13 cellular contexts compared by ENCODE assay signal in the genomic region with DNA sequence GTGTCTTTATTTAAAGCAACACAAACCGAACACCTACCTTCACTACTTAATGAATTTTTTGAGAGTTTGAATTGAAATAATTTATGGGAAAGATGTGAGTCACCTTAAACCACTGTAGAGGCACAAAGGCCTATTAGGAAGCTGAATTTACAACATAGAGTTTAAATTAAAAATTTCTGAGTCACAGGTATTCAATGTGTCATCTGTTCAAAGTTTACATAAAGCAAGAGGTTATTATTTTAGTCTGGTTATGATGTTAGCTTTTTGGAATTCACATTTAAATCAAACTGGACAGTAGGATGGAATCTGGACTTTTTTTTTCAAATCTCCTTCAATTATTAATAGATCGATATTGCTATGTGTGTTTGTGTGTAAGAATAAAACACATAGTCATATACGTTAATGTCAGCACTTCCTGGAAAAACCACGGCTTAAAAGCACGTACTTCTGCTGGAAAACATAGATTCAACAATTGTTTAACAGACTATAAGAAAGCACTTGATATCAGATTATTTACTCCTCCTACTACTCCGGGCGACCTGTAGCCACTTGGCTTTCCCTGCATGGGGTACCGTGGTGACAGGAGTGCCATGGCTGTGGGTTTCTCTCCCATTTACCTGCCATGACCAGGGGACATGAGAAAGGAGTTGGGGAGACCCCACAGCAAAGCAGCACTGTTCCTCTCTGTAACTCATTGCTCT.
DNase-seq lines count a peak whose midpoint lies in the region; ATAC-seq, FAIRE-seq and TF ChIP-seq lines count a peak whose summit lies in the region.
"Had no signal": no experiment of that assay in that cellular context is flagged by ENCODE, and none has a peak within 500 bp of the region (broad histone marks: within the 10 kb centered on the region; RNA-seq: fewer than 3 reads in every experiment).

No MANE protein-coding gene starts in this region.

- no peak for FAIRE-seq in H1 (lab: Jason Lieb, UNC)

- no peak overlapping the region for H2AK5ac ChIP-seq in H1 (ENCODE audit: low read depth, low read length)

- CTCF ChIA-PET in PC-3 (lab: Charles Lee) = interaction anchor here (0.7 to 1.2 kb wide), 2 partner anchors 23 to 382 kb away, joined by 3 to 4 read pairs; no protein-coding TSS in a partner anchor
- CTCF ChIA-PET in H1 (lab: Charles Lee; ENCODE audit: partially characterized antibody) = interaction anchor here (0.6 to 2.9 kb wide), 71 partner anchors 7 to 990 kb away, joined by 3 to 17 read pairs (median 4); no protein-coding TSS in a partner anchor

- POLR2A ChIA-PET in PC-3 (lab: Charles Lee; ENCODE audit: unreplicated experiment) (no interaction called here), H1 (lab: Charles Lee; ENCODE audit: partially characterized antibody) (no interaction called here)

- H4K20me1 ChIP-seq in PC-3 (ENCODE audit: low read length) = no peaks in the 10 kb centered on the region
- no peaks in the 10 kb centered on the region for H4K20me1 ChIP-seq in H1 (replicated peaks in 1 of 2; ENCODE audit: control insufficient read depth in 1 of 2, insufficient read depth in 2 of 2, low read length in 2 of 2)

- no peak overlapping the region for H3K14ac ChIP-seq in H1 (ENCODE audit: insufficient read length)

- peak; percentile 88 for DNase-seq in EH (ENCODE audit: low read depth)
- peak; percentile 97 for DNase-seq in PC-3
- no peak for DNase-seq in H1 (ENCODE audit: low read depth in 1 of 2, low spot score in 2 of 2)
- peak; percentile 62 for DNase-seq in non-pigmented ciliary epithelial cell (ENCODE audit: low read depth)
- DNase-seq in DMS153 (lab: John Stamatoyannopoulos, UW) = no peak
- no peak for DNase-seq in middle frontal gyrus (ENCODE audit: extremely low spot score, low spot score)
- DNase-seq in upper lobe of left lung = no peak
- DNase-seq in NCI-H748 treated with DMSO at 0.1 percent for 48 hours (lab: John Stamatoyannopoulos, UW) = no peak
- DNase-seq: CD4-positive, alpha-beta memory T cell; heart right ventricle; NCI-H345; Right ventricle myocardium superior had no signal

- no peak overlapping the region for H4K91ac ChIP-seq in H1 (replicated peaks; ENCODE audit: insufficient read length, low read length)

- no peak overlapping the region for H2BK20ac ChIP-seq in H1 (ENCODE audit: low read length)

- TF ChIP-seq RAD21 in H1 (IDR thresholded peaks at IDR 0.05 in 1 of 2, conservative IDR thresholded peaks at IDR 0.05 in 1 of 2; ENCODE audit: low read depth in 2 of 2, low read length in 2 of 2) = no peak

- no peak overlapping the region for H2BK15ac ChIP-seq in H1 (ENCODE audit: low read length)

- H3K9me3 ChIP-seq in PC-3 (ENCODE audit: low read length) (no peaks in the 10 kb centered on the region), H1 (ENCODE audit: insufficient read depth in 2 of 2, low read depth in 1 of 2, low read length in 1 of 2) (no peaks in the 10 kb centered on the region), upper lobe of left lung (no peaks in the 10 kb centered on the region)

- H3K4ac ChIP-seq in H1 (replicated peaks; ENCODE audit: insufficient read length, low read depth, low read length) = no peak overlapping the region

- H3K36me3 ChIP-seq in PC-3 (ENCODE audit: low read depth, low read length) (no peaks in the 10 kb centered on the region), H1 (ENCODE audit: control insufficient read depth in 2 of 4, insufficient read depth in 4 of 4, low read length in 3 of 4) (no peaks in the 10 kb centered on the region), upper lobe of left lung (no peaks in the 10 kb centered on the region)
- H3K36me3 ChIP-seq: heart right ventricle had no signal

- H3K56ac ChIP-seq in H1 (replicated peaks; ENCODE audit: insufficient read length, low read depth, low read length) = no peak overlapping the region

- no peak overlapping the region for H2BK120ac ChIP-seq in H1 (replicated peaks; ENCODE audit: low read depth, low read length)

- H3K27me3 ChIP-seq in PC-3 (ENCODE audit: low read length) (no peaks in the 10 kb centered on the region), H1 (replicated peaks in 1 of 4; ENCODE audit: control insufficient read depth in 3 of 4, extremely low read depth in 1 of 4, insufficient read depth in 3 of 4, low read length in 3 of 4) (no peaks in the 10 kb centered on the region), upper lobe of left lung (no peaks in the 10 kb centered on the region)
- H3K27me3 ChIP-seq: heart right ventricle had no signal

- TF ChIP-seq POLR2A in H1 (IDR thresholded peaks at IDR 0.05; ENCODE audit: control extremely low read depth in 1 of 2, low read depth in 2 of 2, low read length in 2 of 2) (no peak), upper lobe of left lung (IDR thresholded peaks at IDR 0.05) (no peak)

- H3K4me1 ChIP-seq in PC-3 (ENCODE audit: insufficient read depth, low read length) (peaks cover 48% of the 10 kb centered on the region), H1 (replicated peaks in 1 of 4; ENCODE audit: control insufficient read depth in 3 of 4, insufficient read depth in 4 of 4, low read length in 3 of 4) (no peaks in the 10 kb centered on the region), upper lobe of left lung (no peaks in the 10 kb centered on the region)
- H3K4me1 ChIP-seq: heart right ventricle had no signal

- TF ChIP-seq CTCF in PC-3 (conservative IDR thresholded peaks at IDR 0.05; ENCODE audit: low read depth, low read length) = no peak
- TF ChIP-seq CTCF in H1 (IDR thresholded peaks at IDR 0.05; ENCODE audit: control extremely low read depth in 1 of 3, insufficient read depth in 1 of 3, low read depth in 1 of 3, low read length in 3 of 3) = no peak
- TF ChIP-seq CTCF in upper lobe of left lung (IDR thresholded peaks at IDR 0.05) = no peak

- H3K23me2 ChIP-seq in H1 (ENCODE audit: low read depth, low read length) = no peaks in the 10 kb centered on the region

- H3K27ac ChIP-seq in PC-3 (ENCODE audit: low read length) = peak overlapping the region; percentile 95
- H3K27ac ChIP-seq in H1 (ENCODE audit: low read depth, low read length) = no peak overlapping the region
- no peak overlapping the region for H3K27ac ChIP-seq in upper lobe of left lung
- H3K27ac ChIP-seq: heart right ventricle, HL-60 had no signal

- no peak overlapping the region for H3K23ac ChIP-seq in H1 (ENCODE audit: insufficient read length)

- peak; percentile 80 for ATAC-seq in PC-3
- ATAC-seq in upper lobe of left lung (ENCODE audit: low FRiP score in 2 of 2) = no peak
- ATAC-seq: heart right ventricle had no signal

- H2BK5ac ChIP-seq in H1 (ENCODE audit: low read depth, low read length) = no peak overlapping the region

- peaks cover 13% of the 10 kb centered on the region for H3F3A ChIP-seq in PC-3 (ENCODE audit: low read length, unreplicated experiment)

- intact Hi-C loops in PC-3 (cut with micrococcal nuclease) = loop anchor here (1.0 to 10.0 kb wide), 2 partner anchors 58 to 87 kb away; no protein-coding TSS in a partner anchor

- H3K9ac ChIP-seq in PC-3 (ENCODE audit: low read length) = peak overlapping the region; percentile 79
- H3K9ac ChIP-seq in H1 (replicated peaks in 1 of 4; ENCODE audit: extremely low read depth in 1 of 4, low read depth in 3 of 4, low read length in 3 of 4) = no peak overlapping the region

- no peak for TF ChIP-seq EP300 in H1 (IDR thresholded peaks at IDR 0.05; ENCODE audit: borderline replicate concordance in 1 of 2, low read depth in 2 of 2, low read length in 2 of 2)
- no peak for TF ChIP-seq EP300 in upper lobe of left lung (IDR thresholded peaks at IDR 0.05)

- WGBS in H1 (ENCODE audit: extremely low coverage in 1 of 2, insufficient coverage in 1 of 2, insufficient read length in 1 of 2, insufficient replicate concordance in 2 of 2, low coverage in 1 of 2, low lambda C conversion rate in 2 of 2, missing lambda C conversion rate in 1 of 2), 2 experiments = 89% methylated on average over 8 of the region's 8 CpGs; no CpG with 5 or more reads in 1 of the 2 experiments
- WGBS in upper lobe of left lung, 2 donors = 69 to 85% methylated on average over 8 of the region's 8 CpGs

- no peak overlapping the region for H4K5ac ChIP-seq in H1 (ENCODE audit: insufficient read length, low read depth, low read length)

- H3K79me2 ChIP-seq in PC-3 (ENCODE audit: low read length) (no peaks in the 10 kb centered on the region), H1 (ENCODE audit: control insufficient read depth in 1 of 2, insufficient read depth in 2 of 2, low read length in 2 of 2) (no peaks in the 10 kb centered on the region)

- H3K9me2 ChIP-seq in PC-3 (replicated peaks; ENCODE audit: low read length) = no peaks in the 10 kb centered on the region

- no peak overlapping the region for H3K18ac ChIP-seq in H1 (ENCODE audit: extremely low read depth, low read length)

- no peak overlapping the region for H4K8ac ChIP-seq in H1 (ENCODE audit: extremely low read depth, insufficient read depth, low read length)

- H3K4me3 ChIP-seq in PC-3 (ENCODE audit: low read length) (peak overlapping the region; percentile 48), H1 (ENCODE audit: extremely low read depth in 1 of 4, insufficient read depth in 2 of 4, low read depth in 3 of 4, low read length in 4 of 4) (no peak overlapping the region), upper lobe of left lung (no peak overlapping the region)
- H3K4me3 ChIP-seq: heart right ventricle had no signal

- no peak overlapping the region for H2BK12ac ChIP-seq in H1 (ENCODE audit: low read depth, low read length)

- no peaks in the 10 kb centered on the region for H3K79me1 ChIP-seq in H1 (ENCODE audit: low read depth, low read length)

- H3K4me2 ChIP-seq in PC-3 (ENCODE audit: low read length) = peak overlapping the region; percentile 71
- H3K4me2 ChIP-seq in H1 (ENCODE audit: insufficient read depth in 1 of 2, low read depth in 2 of 2, low read length in 2 of 2) = no peak overlapping the region

- H2AFZ ChIP-seq in PC-3 (ENCODE audit: low read length) = peak overlapping the region; percentile 55
- peak overlapping the region; percentile 98; the same call in 1 of the 2 replicates for H2AFZ ChIP-seq in H1 (ENCODE audit: low read length)

- BruUV-seq in PC-3 (replicated peaks; lab: Mats Ljungman, UMichigan) = no TSS peak

TF ChIP-seq in H1, 55 proteins besides CTCF, POLR2A, EP300 and RAD21:
- TF ChIP-seq TCF12 (IDR thresholded peaks at IDR 0.05; ENCODE audit: low read depth, low read length) (no peak), CTBP2 (IDR thresholded peaks at IDR 0.05; ENCODE audit: borderline replicate concordance, insufficient read depth, insufficient read length, low read length) (no peak)

Comparison
In these comparisons a context has a peak if more than half of its experiments do, and no peak if none do; other contexts are left out.
1. DNase-seq: peak in EH (single experiment), PC-3 (single experiment) and non-pigmented ciliary epithelial cell (single experiment); none in H1 (0 of 2), DMS153 (single experiment), middle frontal gyrus (single experiment), upper lobe of left lung (0 of 2) and NCI-H748 treated with DMSO at 0.1 percent for 48 hours (single experiment).